Comparison of ENCODE assay signal across 22 cellular contexts in the genomic region with DNA sequence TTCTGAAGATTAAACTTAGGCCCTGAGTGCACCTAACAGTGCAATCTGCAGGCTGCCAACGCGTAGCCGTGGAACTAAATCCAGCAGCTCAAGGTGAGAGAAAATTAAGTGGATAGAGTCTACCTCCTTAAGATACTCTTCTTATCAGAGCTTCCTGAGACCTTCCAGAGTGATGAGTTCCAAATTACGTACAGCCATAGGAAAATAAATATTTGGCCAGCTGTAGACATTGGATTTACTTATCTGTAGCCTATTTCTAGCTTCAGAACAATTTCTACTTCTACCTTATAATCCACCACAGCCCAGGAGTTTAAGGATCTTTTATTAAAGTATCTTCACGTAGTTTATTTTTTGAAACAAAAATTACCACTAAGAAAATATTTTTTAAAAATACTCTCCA.
"Had no signal": no experiment of that assay in that cellular context is flagged by ENCODE, and none has a peak within 500 bp of the region (broad histone marks: within the 10 kb centered on the region; RNA-seq: fewer than 3 reads in every experiment).

No MANE protein-coding gene starts in this region.

- H3K27me3 Mint-ChIP-seq: activated naive CD4-positive, alpha-beta T cell treated with anti-CD3 and anti-CD28 coated beads, Interleukin-2, amount 50 U/mL, for 24 hours; brain; dendritic cell treated with granulocyte-macrophage colony-stimulating factor and Interleukin-4, amounts not matched to agents 40 ng/mL and 50 ng/mL, for 4 days; stimulated activated naive CD8-positive, alpha-beta T cell treated with anti-CD3 and anti-CD28 coated beads, Interleukin-15, amount 100 ng/mL, for 72 hours had no signal

- ATAC-seq: left lung; naive thymus-derived CD4-positive, alpha-beta T cell; stimulated activated effector memory CD8-positive, alpha-beta T cell treated with anti-CD3 and anti-CD28 coated beads, Interleukin-12 subunit alpha, Interleukin-12 subunit beta, amount 100 ng/mL, for 72 hours; stimulated activated naive CD8-positive, alpha-beta T cell treated with anti-CD3 and anti-CD28 coated beads, Interleukin-15, amount 100 ng/mL, for 72 hours had no signal

- H3K4me2 ChIP-seq: neural progenitor cell had no signal

- H3K36me3 Mint-ChIP-seq: activated naive CD4-positive, alpha-beta T cell treated with anti-CD3 and anti-CD28 coated beads, Interleukin-2, amount 50 U/mL, for 24 hours; brain; naive thymus-derived CD4-positive, alpha-beta T cell; neural progenitor cell; stimulated activated effector memory CD8-positive, alpha-beta T cell treated with anti-CD3 and anti-CD28 coated beads, Interleukin-12 subunit alpha, Interleukin-12 subunit beta, amount 100 ng/mL, for 72 hours had no signal

- H3K4me1 Mint-ChIP-seq: activated naive CD4-positive, alpha-beta T cell treated with anti-CD3 and anti-CD28 coated beads, Interleukin-2, amount 50 U/mL, for 24 hours; stimulated activated effector memory CD8-positive, alpha-beta T cell treated with anti-CD3 and anti-CD28 coated beads, Interleukin-12 subunit alpha, Interleukin-12 subunit beta, amount 100 ng/mL, for 72 hours; stimulated activated naive CD8-positive, alpha-beta T cell treated with anti-CD3 and anti-CD28 coated beads, Interleukin-15, amount 100 ng/mL, for 72 hours had no signal

- H3K9me3 Mint-ChIP-seq: activated naive CD4-positive, alpha-beta T cell treated with anti-CD3 and anti-CD28 coated beads, Interleukin-2, amount 50 U/mL, for 24 hours; brain; dendritic cell treated with granulocyte-macrophage colony-stimulating factor and Interleukin-4, amounts not matched to agents 40 ng/mL and 50 ng/mL, for 4 days; naive thymus-derived CD4-positive, alpha-beta T cell; neural progenitor cell; stimulated activated effector memory CD8-positive, alpha-beta T cell treated with anti-CD3 and anti-CD28 coated beads, Interleukin-12 subunit alpha, Interleukin-12 subunit beta, amount 100 ng/mL, for 72 hours; stimulated activated naive CD8-positive, alpha-beta T cell treated with anti-CD3 and anti-CD28 coated beads, Interleukin-15, amount 100 ng/mL, for 72 hours had no signal

- H3K27ac ChIP-seq: neural progenitor cell, suprapubic skin, vagina had no signal

- H3K27me3 ChIP-seq: left lung, neural progenitor cell, suprapubic skin, tibial nerve, vagina had no signal

- FAIRE-seq: endometrium had no signal

- DNase-seq: activated gamma-delta T cell treated with Interleukin-2 at 50 U/mL for 16 hours; activated T-cell treated with anti-CD3 and anti-CD28 coated beads, Interleukin-2, amount 50 U/mL, for 1 hour; anterior cingulate cortex; caudate nucleus; effector CD4-positive, alpha-beta T cell; foreskin melanocyte; left lung; mesendoderm; naive thymus-derived CD4-positive, alpha-beta T cell; retina; stimulated activated CD4-positive, alpha-beta T cell treated with anti-CD3 and anti-CD28 coated beads, Interleukin-1b, Interleukin-23, amount 100 ng/mL, for 48 hours; stimulated activated naive CD8-positive, alpha-beta T cell treated with anti-CD3 and anti-CD28 coated beads, Interleukin-15, amount 100 ng/mL, for 72 hours; T-helper 9 cell had no signal

- H3K4me3 ChIP-seq: left lung, neural progenitor cell, suprapubic skin, tibial nerve, vagina had no signal

- H2AFZ ChIP-seq: neural progenitor cell had no signal

- H3K9me3 ChIP-seq: left lung, suprapubic skin, tibial nerve, vagina had no signal

- H3K9ac ChIP-seq: neural progenitor cell had no signal

- H3K36me3 ChIP-seq: left lung, neural progenitor cell, suprapubic skin, tibial nerve, vagina had no signal

- H3K27ac Mint-ChIP-seq: activated naive CD4-positive, alpha-beta T cell treated with anti-CD3 and anti-CD28 coated beads, Interleukin-2, amount 50 U/mL, for 24 hours; dendritic cell treated with granulocyte-macrophage colony-stimulating factor and Interleukin-4, amounts not matched to agents 40 ng/mL and 50 ng/mL, for 4 days; naive thymus-derived CD4-positive, alpha-beta T cell; neural progenitor cell; stimulated activated effector memory CD8-positive, alpha-beta T cell treated with anti-CD3 and anti-CD28 coated beads, Interleukin-12 subunit alpha, Interleukin-12 subunit beta, amount 100 ng/mL, for 72 hours; stimulated activated naive CD8-positive, alpha-beta T cell treated with anti-CD3 and anti-CD28 coated beads, Interleukin-15, amount 100 ng/mL, for 72 hours had no signal

- H3K4me3 Mint-ChIP-seq: activated naive CD4-positive, alpha-beta T cell treated with anti-CD3 and anti-CD28 coated beads, Interleukin-2, amount 50 U/mL, for 24 hours; brain; dendritic cell treated with granulocyte-macrophage colony-stimulating factor and Interleukin-4, amounts not matched to agents 40 ng/mL and 50 ng/mL, for 4 days; naive thymus-derived CD4-positive, alpha-beta T cell; neural progenitor cell; stimulated activated effector memory CD8-positive, alpha-beta T cell treated with anti-CD3 and anti-CD28 coated beads, Interleukin-12 subunit alpha, Interleukin-12 subunit beta, amount 100 ng/mL, for 72 hours; stimulated activated naive CD8-positive, alpha-beta T cell treated with anti-CD3 and anti-CD28 coated beads, Interleukin-15, amount 100 ng/mL, for 72 hours had no signal
